Comparison of ENCODE assay signal across 1 cellular context in the genomic region with DNA sequence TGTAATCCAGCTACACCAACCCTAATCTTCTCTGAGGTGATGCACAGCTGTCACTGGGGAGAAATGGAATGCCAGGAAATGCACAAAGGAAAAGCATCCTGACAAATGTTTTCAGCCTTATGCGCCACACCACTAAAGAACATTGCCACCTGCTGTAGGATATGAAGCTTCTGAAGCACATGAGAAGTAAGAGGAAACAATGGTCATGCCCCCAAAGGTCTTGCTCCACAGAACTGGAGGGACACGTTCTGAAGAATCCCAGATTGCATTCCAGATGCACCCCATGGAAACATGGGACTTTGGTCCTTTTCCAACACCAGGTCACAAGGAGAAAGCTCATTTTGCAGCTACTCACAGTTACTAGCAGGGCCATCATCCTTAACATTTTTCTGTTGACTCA.
TF ChIP-seq lines count a peak whose summit lies in the region.

No MANE protein-coding gene starts in this region.

TF ChIP-seq in WTC11, 78 proteins besides CTCF, POLR2A, EP300 and RAD21 (continued from another document):
- TF ChIP-seq, protein P1, sequence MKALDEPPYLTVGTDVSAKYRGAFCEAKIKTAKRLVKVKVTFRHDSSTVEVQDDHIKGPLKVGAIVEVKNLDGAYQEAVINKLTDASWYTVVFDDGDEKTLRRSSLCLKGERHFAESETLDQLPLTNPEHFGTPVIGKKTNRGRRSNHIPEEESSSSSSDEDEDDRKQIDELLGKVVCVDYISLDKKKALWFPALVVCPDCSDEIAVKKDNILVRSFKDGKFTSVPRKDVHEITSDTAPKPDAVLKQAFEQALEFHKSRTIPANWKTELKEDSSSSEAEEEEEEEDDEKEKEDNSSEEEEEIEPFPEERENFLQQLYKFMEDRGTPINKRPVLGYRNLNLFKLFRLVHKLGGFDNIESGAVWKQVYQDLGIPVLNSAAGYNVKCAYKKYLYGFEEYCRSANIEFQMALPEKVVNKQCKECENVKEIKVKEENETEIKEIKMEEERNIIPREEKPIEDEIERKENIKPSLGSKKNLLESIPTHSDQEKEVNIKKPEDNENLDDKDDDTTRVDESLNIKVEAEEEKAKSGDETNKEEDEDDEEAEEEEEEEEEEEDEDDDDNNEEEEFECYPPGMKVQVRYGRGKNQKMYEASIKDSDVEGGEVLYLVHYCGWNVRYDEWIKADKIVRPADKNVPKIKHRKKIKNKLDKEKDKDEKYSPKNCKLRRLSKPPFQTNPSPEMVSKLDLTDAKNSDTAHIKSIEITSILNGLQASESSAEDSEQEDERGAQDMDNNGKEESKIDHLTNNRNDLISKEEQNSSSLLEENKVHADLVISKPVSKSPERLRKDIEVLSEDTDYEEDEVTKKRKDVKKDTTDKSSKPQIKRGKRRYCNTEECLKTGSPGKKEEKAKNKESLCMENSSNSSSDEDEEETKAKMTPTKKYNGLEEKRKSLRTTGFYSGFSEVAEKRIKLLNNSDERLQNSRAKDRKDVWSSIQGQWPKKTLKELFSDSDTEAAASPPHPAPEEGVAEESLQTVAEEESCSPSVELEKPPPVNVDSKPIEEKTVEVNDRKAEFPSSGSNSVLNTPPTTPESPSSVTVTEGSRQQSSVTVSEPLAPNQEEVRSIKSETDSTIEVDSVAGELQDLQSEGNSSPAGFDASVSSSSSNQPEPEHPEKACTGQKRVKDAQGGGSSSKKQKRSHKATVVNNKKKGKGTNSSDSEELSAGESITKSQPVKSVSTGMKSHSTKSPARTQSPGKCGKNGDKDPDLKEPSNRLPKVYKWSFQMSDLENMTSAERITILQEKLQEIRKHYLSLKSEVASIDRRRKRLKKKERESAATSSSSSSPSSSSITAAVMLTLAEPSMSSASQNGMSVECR (CRISPR knock-in tag; IDR thresholded peaks at IDR 0.05; ENCODE audit: borderline replicate concordance): no peak
- TF ChIP-seq, protein P2, sequence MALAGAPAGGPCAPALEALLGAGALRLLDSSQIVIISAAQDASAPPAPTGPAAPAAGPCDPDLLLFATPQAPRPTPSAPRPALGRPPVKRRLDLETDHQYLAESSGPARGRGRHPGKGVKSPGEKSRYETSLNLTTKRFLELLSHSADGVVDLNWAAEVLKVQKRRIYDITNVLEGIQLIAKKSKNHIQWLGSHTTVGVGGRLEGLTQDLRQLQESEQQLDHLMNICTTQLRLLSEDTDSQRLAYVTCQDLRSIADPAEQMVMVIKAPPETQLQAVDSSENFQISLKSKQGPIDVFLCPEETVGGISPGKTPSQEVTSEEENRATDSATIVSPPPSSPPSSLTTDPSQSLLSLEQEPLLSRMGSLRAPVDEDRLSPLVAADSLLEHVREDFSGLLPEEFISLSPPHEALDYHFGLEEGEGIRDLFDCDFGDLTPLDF (CRISPR knock-in tag; IDR thresholded peaks at IDR 0.05): no peak
